ENCODE assay signal across 8 cellular contexts in the genomic region with DNA sequence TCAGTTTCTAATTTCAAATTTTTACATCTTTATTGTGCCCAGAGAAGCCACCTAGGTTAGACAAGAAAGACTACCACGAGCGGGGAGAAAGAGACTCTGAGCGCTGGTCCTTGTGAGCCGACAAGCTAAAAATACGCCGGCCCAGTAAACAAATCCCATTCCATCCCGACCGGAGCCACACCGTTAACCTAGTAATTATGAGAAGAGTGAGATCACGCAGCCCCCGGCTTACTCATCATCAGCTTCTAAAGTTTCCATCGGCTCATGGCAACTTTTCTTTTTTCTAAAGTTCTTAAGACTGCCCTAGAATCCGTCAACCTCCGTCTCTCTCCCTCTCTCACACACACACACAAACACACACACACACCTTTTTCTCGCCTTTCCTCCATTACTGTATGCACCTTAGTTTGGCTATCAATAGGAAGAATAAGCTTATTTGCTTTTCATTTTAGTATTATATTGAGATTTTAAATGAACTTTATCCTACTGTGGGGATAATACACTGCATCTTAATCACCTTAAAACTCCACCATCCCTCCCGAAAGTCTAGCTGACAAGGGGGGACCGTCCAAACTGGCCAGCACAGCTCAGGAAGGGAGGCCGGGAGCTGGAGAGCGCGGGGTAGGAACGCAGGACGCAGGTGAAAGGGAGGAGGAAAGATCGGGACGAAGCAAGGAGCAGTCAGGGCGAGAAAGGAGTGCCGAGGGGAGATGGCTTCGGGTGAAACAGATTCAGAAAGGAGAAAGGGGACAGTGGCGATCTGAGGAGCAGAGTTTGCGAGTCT. TPM values are rescaled to one million over a fixed set of nuclear protein-coding genes. Genes with fewer than 3 reads are reported as not detected.
DNase-seq lines count a peak whose midpoint lies in the region; ATAC-seq and TF ChIP-seq lines count a peak whose summit lies in the region.

No MANE protein-coding gene starts in this region.

- H3K36me3 ChIP-seq in esophagus muscularis mucosa (peaks cover 0 to 11% (median 5%) of the 10 kb centered on the region in 4 donors), muscle layer of duodenum (ENCODE audit: control insufficient read depth in 1 of 2, insufficient read depth in 2 of 2, low read length in 2 of 2) (peaks cover 2 to 9% of the 10 kb centered on the region in 2 donors)

- peaks cover 38% of the 10 kb centered on the region for H3K4me1 Mint-ChIP-seq in stimulated activated effector memory CD8-positive, alpha-beta T cell treated with anti-CD3 and anti-CD28 coated beads, Interleukin-12 subunit alpha, Interleukin-12 subunit beta, amount 100 ng/mL, for 72 hours

- intact Hi-C loops in esophagus muscularis mucosa (cut with DNase I) = loop anchor here (5.0 kb wide), 1 partner anchor 53 kb away; no protein-coding TSS in a partner anchor

- H3K27ac Mint-ChIP-seq in stimulated activated effector memory CD8-positive, alpha-beta T cell treated with anti-CD3 and anti-CD28 coated beads, Interleukin-12 subunit alpha, Interleukin-12 subunit beta, amount 100 ng/mL, for 72 hours = peak overlapping the region; percentile 98

- under 1% methylated on average over 29 of the region's 29 CpGs for WGBS in esophagus muscularis mucosa

- no peaks in the 10 kb centered on the region for H3K9me3 Mint-ChIP-seq in stimulated activated effector memory CD8-positive, alpha-beta T cell treated with anti-CD3 and anti-CD28 coated beads, Interleukin-12 subunit alpha, Interleukin-12 subunit beta, amount 100 ng/mL, for 72 hours

- TF ChIP-seq CTCF in esophagus muscularis mucosa (IDR thresholded peaks at IDR 0.05) = no peak

- peaks cover 58% of the 10 kb centered on the region for H3K36me3 Mint-ChIP-seq in stimulated activated effector memory CD8-positive, alpha-beta T cell treated with anti-CD3 and anti-CD28 coated beads, Interleukin-12 subunit alpha, Interleukin-12 subunit beta, amount 100 ng/mL, for 72 hours

- ATAC-seq in HG02981 (IDR thresholded peaks at IDR 0.05; ENCODE audit: unreplicated experiment) (peak; percentile 8), HG03469 (IDR thresholded peaks at IDR 0.05; ENCODE audit: unreplicated experiment) (no peak)
- peak; percentile 79 for ATAC-seq in stimulated activated effector memory CD8-positive, alpha-beta T cell treated with anti-CD3 and anti-CD28 coated beads, Interleukin-12 subunit alpha, Interleukin-12 subunit beta, amount 100 ng/mL, for 72 hours

- TF ChIP-seq EP300 in esophagus muscularis mucosa (IDR thresholded peaks at IDR 0.05) = no peak

- H3K27me3 ChIP-seq in esophagus muscularis mucosa = no peaks in the 10 kb centered on the region
- peaks cover 5% of the 10 kb centered on the region for H3K27me3 ChIP-seq in muscle layer of duodenum (ENCODE audit: low read depth, low read length)

- peak overlapping the region; percentile 86 to 98 (median 96) for H3K27ac ChIP-seq in esophagus muscularis mucosa (replicated peaks in 1 of 4)
- H3K27ac ChIP-seq in muscle layer of duodenum (ENCODE audit: low read length) = peak overlapping the region; percentile 100

- DNase-seq in G401 (ENCODE audit: low spot score) = peak; percentile 70
- peak; percentile 42 for DNase-seq in NCI-H82 treated with DMSO at 0.1 percent for 48 hours (lab: John Stamatoyannopoulos, UW; ENCODE audit: unreplicated experiment)
- peak; percentile 48 for DNase-seq in activated T-cell treated with anti-CD3 and anti-CD28 coated beads for 4 hours
- no peak for DNase-seq in esophagus muscularis mucosa (ENCODE audit: extremely low spot score)
- DNase-seq in stimulated activated effector memory CD8-positive, alpha-beta T cell treated with anti-CD3 and anti-CD28 coated beads, Interleukin-12 subunit alpha, Interleukin-12 subunit beta, amount 100 ng/mL, for 72 hours (ENCODE audit: low spot score in 2 of 2) = peak; percentile 18 to 64

- peaks cover 39 to 50% (median 47%) of the 10 kb centered on the region in 4 donors for H3K4me1 ChIP-seq in esophagus muscularis mucosa
- peaks cover 13 to 29% of the 10 kb centered on the region in 2 donors for H3K4me1 ChIP-seq in muscle layer of duodenum (ENCODE audit: control insufficient read depth in 1 of 2, insufficient read depth in 2 of 2, low read length in 2 of 2)

- TF ChIP-seq POLR2A in esophagus muscularis mucosa (IDR thresholded peaks at IDR 0.05; ENCODE audit: low read depth) = no peak

- H3K4me3 Mint-ChIP-seq in stimulated activated effector memory CD8-positive, alpha-beta T cell treated with anti-CD3 and anti-CD28 coated beads, Interleukin-12 subunit alpha, Interleukin-12 subunit beta, amount 100 ng/mL, for 72 hours = peak overlapping the region; percentile 98

- in situ Hi-C loops in G401 (cut with HindIII; ENCODE audit: low sequenced_read_pairs) = no loop called here

- H3K9me3 ChIP-seq in esophagus muscularis mucosa (no peaks in the 10 kb centered on the region), muscle layer of duodenum (ENCODE audit: control insufficient read depth in 1 of 2, low read length in 2 of 2) (no peaks in the 10 kb centered on the region)

- H3K4me3 ChIP-seq in esophagus muscularis mucosa = peak overlapping the region; percentile 64 to 99 (median 88)
- H3K4me3 ChIP-seq in muscle layer of duodenum (ENCODE audit: low read depth in 1 of 2, low read length in 2 of 2) = peak overlapping the region; percentile 88 to 98

RNA-seq across cellular contexts. Expression of a gene that starts 0.7 kb away (rescaled TPM):
- total RNA-seq in G401 (2014; rRNA removed; shearing (Covaris generic)) = 6.0 and 11.9 TPM in 2 replicates
- 10 to 100 TPM; 23.7 to 41.1 (median 30.4) TPM for total RNA-seq in esophagus muscularis mucosa

RNA-seq across cellular contexts. Expression of a gene that starts 57.8 kb away (rescaled TPM):
- total RNA-seq in G401 (2014; rRNA removed; shearing (Covaris generic)) = 35.3 and 43.2 TPM in 2 replicates
- total RNA-seq in esophagus muscularis mucosa = 10 to 100 TPM; 38.9 to 56.5 (median 44.9) TPM
